19 cellular contexts compared by ENCODE assay signal in the genomic region with DNA sequence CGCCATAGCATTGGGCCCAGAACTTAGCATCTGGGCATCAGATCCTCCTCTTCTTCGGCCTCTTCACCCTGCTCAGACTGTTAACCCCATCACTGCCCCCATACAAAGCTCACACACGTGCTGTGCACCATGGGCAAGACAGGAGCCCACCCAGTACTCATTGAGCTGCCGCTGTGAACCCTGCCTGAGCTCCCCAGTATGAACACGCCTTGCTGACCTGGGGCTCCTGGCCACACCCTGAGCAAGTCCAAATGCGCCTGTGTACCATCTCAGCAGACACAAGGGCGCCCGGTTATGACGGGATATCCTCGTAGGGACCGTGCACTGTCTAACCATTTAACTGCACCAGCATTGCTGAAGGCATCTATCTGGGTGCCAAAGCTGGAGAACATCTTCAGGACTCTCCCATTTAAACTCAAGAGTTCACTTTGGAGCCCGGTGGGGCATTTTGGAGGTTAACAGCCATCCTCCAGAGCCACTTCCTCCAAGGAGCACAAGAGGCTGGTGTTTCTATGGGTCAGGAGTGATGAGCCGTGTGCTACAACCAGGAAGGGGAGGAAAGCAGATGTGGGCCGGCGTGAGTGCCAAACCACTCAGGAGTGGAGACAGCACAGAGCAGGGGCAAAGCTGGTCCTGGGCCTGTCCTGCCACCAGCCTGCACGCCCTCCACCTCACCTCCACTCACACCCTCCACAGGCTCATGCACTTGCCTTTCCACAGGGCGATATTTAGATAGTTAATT. TPM values are rescaled to one million over a fixed set of nuclear protein-coding genes. Genes with fewer than 3 reads are reported as not detected.
A peak's percentile ranks its signal among the peaks of the same experiment; 100 is the strongest.
DNase-seq lines count a peak whose midpoint lies in the region; FAIRE-seq and TF ChIP-seq lines count a peak whose summit lies in the region.
"Had no signal": no experiment of that assay in that cellular context is flagged by ENCODE, and none has a peak within 500 bp of the region (broad histone marks: within the 10 kb centered on the region; RNA-seq: fewer than 3 reads in every experiment).

No MANE protein-coding gene starts in this region.

- no peak for TF ChIP-seq POLR2A in spleen (IDR thresholded peaks at IDR 0.05)

- H3K27ac ChIP-seq in spleen (no peak overlapping the region), kidney (ENCODE audit: low read depth in 2 of 2, low read length in 2 of 2) (no peak overlapping the region)

- H3K4me3 ChIP-seq in H7 (ENCODE audit: insufficient read depth, low read depth, low read length) (no peak overlapping the region), spleen (no peak overlapping the region), kidney (ENCODE audit: low read length in 2 of 2) (no peak overlapping the region)

- H3K27me3 ChIP-seq in H7 (ENCODE audit: control insufficient read depth, insufficient read depth, low read length) = no peaks in the 10 kb centered on the region
- peaks cover 0 to 17% (median 0%) of the 10 kb centered on the region in 7 donors for H3K27me3 ChIP-seq in spleen (replicated peaks in 1 of 7)

- WGBS in spleen, 5 donors = 75 to 85% (median 78%) methylated on average over 16 to 17 of the region's 17 CpGs

- H3K4me1 ChIP-seq in spleen (peaks cover 0 to 12% (median 3%) of the 10 kb centered on the region in 6 donors), kidney (ENCODE audit: control insufficient read depth in 1 of 2, insufficient read depth in 1 of 2, low read depth in 1 of 2, low read length in 2 of 2) (no peaks in the 10 kb centered on the region)

- intact Hi-C loops in spleen (cut with DNase I; ENCODE audit: low total_unique reads) (no loop called here), kidney (cut with DNase I) (no loop called here)

- peak; percentile 14 for DNase-seq in CD1c-positive myeloid dendritic cell (ENCODE audit: extremely low spot score)
- peak; percentile 15 for DNase-seq in H7
- peak; percentile 5 for DNase-seq in iPS-NIHi7 (ENCODE audit: extremely low spot score)
- peak; percentile 39 for DNase-seq in spleen
- DNase-seq in NCI-H1436 treated with DMSO at 0.1 percent for 48 hours (lab: John Stamatoyannopoulos, UW) = no peak
- no peak for DNase-seq in kidney
- no peak for DNase-seq in NCI-H2107 (lab: John Stamatoyannopoulos, UW)
- DNase-seq: DMS153; EL; NCI-H345; NCI-H526 treated with DMSO at 0.1 percent for 48 hours; NK-92 treated with Interleukin-12 subunit alpha and Interleukin-12 subunit beta, amount 100 ng/mL, for 24 hours; OCI-M1; RPMI8226 had no signal

- FAIRE-seq in kidney (lab: Jason Lieb, UNC) = no peak

- H3K9ac ChIP-seq in kidney (ENCODE audit: low read length in 2 of 2) = no peak overlapping the region

- H3K36me3 ChIP-seq in H7 (replicated peaks; ENCODE audit: control insufficient read depth, insufficient read depth, low read length) = no peaks in the 10 kb centered on the region
- no peaks in the 10 kb centered on the region for H3K36me3 ChIP-seq in spleen
- H3K36me3 ChIP-seq in kidney (ENCODE audit: control insufficient read depth in 1 of 2, insufficient read depth in 2 of 2, low read length in 2 of 2) = no peaks in the 10 kb centered on the region

- no peak for TF ChIP-seq CTCF in spleen (IDR thresholded peaks at IDR 0.05 in 8 of 11, conservative IDR thresholded peaks at IDR 0.05 in 3 of 11)
- no peak for TF ChIP-seq CTCF in kidney (IDR thresholded peaks at IDR 0.05; ENCODE audit: borderline replicate concordance, extremely low read depth, insufficient read depth)

- H3K9me3 ChIP-seq in spleen (peaks cover 0 to 13% (median 0%) of the 10 kb centered on the region in 8 donors), kidney (ENCODE audit: control insufficient read depth in 1 of 2, low read length in 2 of 2) (peaks cover 0 to 3% of the 10 kb centered on the region in 2 donors)

RNA-seq across cellular contexts. Expression of a gene that starts 12.1 kb away (rescaled TPM):
- not detected in 2 replicates for total RNA-seq in H7 (2014; rRNA removed; shearing (Covaris generic))
- total RNA-seq in spleen (not detected), kidney (not detected)
- polyA plus RNA-seq in spleen (not detected), kidney (ENCODE audit: insufficient read depth, low read depth, low replicate concordance) (not detected)
- total RNA-seq: HT1080, LHCN-M2 had no signal
- polyA plus RNA-seq: AG04450, BJ, IgD-negative memory B cell had no signal

Comparison
In these comparisons a context has a peak if more than half of its experiments do, and no peak if none do; other contexts are left out.
1. DNase-seq: peak in CD1c-positive myeloid dendritic cell (single experiment), H7 (single experiment), iPS-NIHi7 (single experiment) and spleen (single experiment); none in NCI-H1436 treated with DMSO at 0.1 percent for 48 hours (single experiment), kidney (single experiment) and NCI-H2107 (single experiment).